Comparison of ENCODE assay signal across 16 cellular contexts in genomic region chr15:81184188-81184587, GRCh38. TPM values are rescaled to one million over a fixed set of nuclear protein-coding genes. Genes with fewer than 3 reads are reported as not detected.
DNase-seq lines count a peak whose midpoint lies in the region; ATAC-seq, FAIRE-seq and TF ChIP-seq lines count a peak whose summit lies in the region.
"Had no signal": no experiment of that assay in that cellular context is flagged by ENCODE, and none has a peak within 500 bp of the region (broad histone marks: within the 10 kb centered on the region; RNA-seq: fewer than 3 reads in every experiment).

No MANE protein-coding gene starts in this region.

- no peak overlapping the region for H3K9ac ChIP-seq in H9 (ENCODE audit: extremely low read depth, insufficient read length, low read length)

- H2BK5ac ChIP-seq in H9 (ENCODE audit: insufficient read length, low read length), result no peak overlapping the region

- H3K79me1 ChIP-seq in H9 (ENCODE audit: insufficient read depth, low read depth, low read length, poor library complexity, severe bottlenecking), result no peaks in the 10 kb centered on the region

- H3K18ac ChIP-seq in H9 (ENCODE audit: insufficient read length, low read depth, low read length), result no peak overlapping the region

- no peaks in the 10 kb centered on the region for H3K9me3 Mint-ChIP-seq in activated CD8-positive, alpha-beta memory T cell treated with anti-CD3 and anti-CD28 coated beads, Interleukin-2, amount 10 ng/mL, durations not matched to agents 7 days and 5 days (ENCODE audit: low read depth)
- no peaks in the 10 kb centered on the region for H3K9me3 Mint-ChIP-seq in dendritic cell treated with granulocyte-macrophage colony-stimulating factor and Interleukin-4, amounts not matched to agents 40 ng/mL and 50 ng/mL, for 4 days
- H3K9me3 Mint-ChIP-seq in H9, result no peaks in the 10 kb centered on the region
- H3K9me3 Mint-ChIP-seq: nephron; T-helper 1 cell treated with Interleukin-12 subunit alpha and Interleukin-12 subunit beta and Interleukin-4 antibody, amounts not matched to agents 30 μg/mL and 1 μg/mL, for 36 hours had no signal

- ATAC-seq in activated CD8-positive, alpha-beta memory T cell treated with anti-CD3 and anti-CD28 coated beads, Interleukin-2, amount 10 ng/mL, durations not matched to agents 7 days and 5 days, result peak; percentile 27
- ATAC-seq in mucosa of descending colon, result peak; percentile 48
- ATAC-seq in upper lobe of right lung, result peak; percentile 86

- no peak for FAIRE-seq in GM12891 (lab: Jason Lieb, UNC)
- FAIRE-seq: A204.1, islet of Langerhans had no signal

- H3K27ac Mint-ChIP-seq in activated CD8-positive, alpha-beta memory T cell treated with anti-CD3 and anti-CD28 coated beads, Interleukin-2, amount 10 ng/mL, durations not matched to agents 7 days and 5 days, result no peak overlapping the region
- H3K27ac Mint-ChIP-seq in dendritic cell treated with granulocyte-macrophage colony-stimulating factor and Interleukin-4, amounts not matched to agents 40 ng/mL and 50 ng/mL, for 4 days, result peak overlapping the region; percentile 64
- H3K27ac Mint-ChIP-seq in H9, result no peak overlapping the region
- H3K27ac Mint-ChIP-seq: T-helper 1 cell treated with Interleukin-12 subunit alpha and Interleukin-12 subunit beta and Interleukin-4 antibody, amounts not matched to agents 30 μg/mL and 1 μg/mL, for 36 hours had no signal

- no peaks in the 10 kb centered on the region for H3K79me2 ChIP-seq in H9 (ENCODE audit: insufficient read depth, low read length)

- H3K23ac ChIP-seq in H9 (ENCODE audit: insufficient read length, low read depth, low read length), result no peak overlapping the region

- H3K4ac ChIP-seq in H9 (ENCODE audit: low read depth, low read length), result no peak overlapping the region

- no peak overlapping the region for H3K14ac ChIP-seq in H9 (ENCODE audit: insufficient read depth, low read length)

- H4K20me1 ChIP-seq in H9 (ENCODE audit: control insufficient read depth, insufficient read depth, insufficient read length), result no peaks in the 10 kb centered on the region

- no peaks in the 10 kb centered on the region for H3K23me2 ChIP-seq in H9 (ENCODE audit: insufficient read length, low read depth, low read length, poor library complexity, severe bottlenecking)

- no peak overlapping the region for H2BK12ac ChIP-seq in H9 (ENCODE audit: insufficient read length, low read depth, low read length)

- no peak overlapping the region for H3K4me3 ChIP-seq in mucosa of descending colon
- peak overlapping the region; percentile 17 for H3K4me3 ChIP-seq in upper lobe of right lung

- no peak overlapping the region for H2BK20ac ChIP-seq in H9 (ENCODE audit: low read depth, low read length, poor library complexity, severe bottlenecking)

- WGBS in H9 (ENCODE audit: extremely low coverage, insufficient read length, low lambda C conversion rate), result no CpG with 5 or more reads among the region's 5 CpGs

- H3K4me3 Mint-ChIP-seq in activated CD8-positive, alpha-beta memory T cell treated with anti-CD3 and anti-CD28 coated beads, Interleukin-2, amount 10 ng/mL, durations not matched to agents 7 days and 5 days, result no peak overlapping the region
- no peak overlapping the region for H3K4me3 Mint-ChIP-seq in dendritic cell treated with granulocyte-macrophage colony-stimulating factor and Interleukin-4, amounts not matched to agents 40 ng/mL and 50 ng/mL, for 4 days
- H3K4me3 Mint-ChIP-seq in H9, result no peak overlapping the region
- H3K4me3 Mint-ChIP-seq: nephron; T-helper 1 cell treated with Interleukin-12 subunit alpha and Interleukin-12 subunit beta and Interleukin-4 antibody, amounts not matched to agents 30 μg/mL and 1 μg/mL, for 36 hours had no signal

- no peak overlapping the region for H2BK15ac ChIP-seq in H9 (ENCODE audit: low read depth, low read length)

- CTCF ChIA-PET in activated CD8-positive, alpha-beta memory T cell treated with anti-CD3 and anti-CD28 coated beads, Interleukin-2, amount 10 ng/mL, durations not matched to agents 7 days and 5 days (lab: Charles Lee), result interaction anchor here (1.0 to 1.3 kb wide), 2 partner anchors 30 to 82 kb away, joined by 3 to 4 read pairs; no protein-coding TSS in a partner anchor

- H3K4me2 ChIP-seq in H9 (ENCODE audit: insufficient read depth, insufficient read length, low read length), result no peak overlapping the region

- no peaks in the 10 kb centered on the region for H3K9me3 ChIP-seq in mucosa of descending colon
- no peaks in the 10 kb centered on the region for H3K9me3 ChIP-seq in upper lobe of right lung
- H3K9me3 ChIP-seq in H9 (ENCODE audit: control insufficient read depth, low read depth, low read length), result no peaks in the 10 kb centered on the region

- DNase-seq in activated CD8-positive, alpha-beta memory T cell treated with anti-CD3 and anti-CD28 coated beads, Interleukin-2, amount 10 ng/mL, durations not matched to agents 7 days and 5 days, result no peak
- DNase-seq in activated CD8-positive, alpha-beta memory T cell treated with anti-CD3 and anti-CD28 coated beads for 24 hours, result no peak
- DNase-seq in mucosa of descending colon (no peak), upper lobe of right lung (no peak), H9 (no peak), COLO668 (lab: John Stamatoyannopoulos, UW; ENCODE audit: unreplicated experiment) (no peak), GM12891 (ENCODE audit: insufficient read length, low spot score) (no peak)
- DNase-seq: activated CD4-positive, alpha-beta T cell treated with anti-CD3 and anti-CD28 coated beads, Interleukin-2, amount 50 U/mL, for 1 hour; activated gamma-delta T cell; NCI-H1048 had no signal

- no peak overlapping the region for H4K8ac ChIP-seq in H9 (replicated peaks; ENCODE audit: insufficient read length, low read depth, low read length)

- no peaks in the 10 kb centered on the region for H3K4me1 ChIP-seq in mucosa of descending colon (ENCODE audit: low read depth)
- H3K4me1 ChIP-seq in upper lobe of right lung, result peaks cover 3% of the 10 kb centered on the region
- no peaks in the 10 kb centered on the region for H3K4me1 ChIP-seq in H9 (ENCODE audit: insufficient read depth, low read length)

- H3K4me1 Mint-ChIP-seq in activated CD8-positive, alpha-beta memory T cell treated with anti-CD3 and anti-CD28 coated beads, Interleukin-2, amount 10 ng/mL, durations not matched to agents 7 days and 5 days, result peaks cover 11% of the 10 kb centered on the region
- H3K4me1 Mint-ChIP-seq in dendritic cell treated with granulocyte-macrophage colony-stimulating factor and Interleukin-4, amounts not matched to agents 40 ng/mL and 50 ng/mL, for 4 days (ENCODE audit: low read depth), result peaks cover 35% of the 10 kb centered on the region
- peaks cover 0 to 18% of the 10 kb centered on the region in 2 experiments; a peak in 3 of 4 replicates for H3K4me1 Mint-ChIP-seq in H9

- H2AFZ ChIP-seq in H9 (ENCODE audit: low read length), result no peak overlapping the region

- H3K27me3 ChIP-seq in upper lobe of right lung (peaks cover 3% of the 10 kb centered on the region), H9 (ENCODE audit: insufficient read depth, low read length) (no peaks in the 10 kb centered on the region)

- peak overlapping the region; percentile 87 for H3K27ac ChIP-seq in upper lobe of right lung
- no peak overlapping the region for H3K27ac ChIP-seq in H9 (ENCODE audit: insufficient read length, low read depth, low read length)

- no peak overlapping the region for H2BK120ac ChIP-seq in H9 (ENCODE audit: low read depth, low read length, poor library complexity, severe bottlenecking)

- H4K5ac ChIP-seq in H9 (ENCODE audit: insufficient read length, low read depth, low read length), result no peak overlapping the region

- no peaks in the 10 kb centered on the region for H3K36me3 Mint-ChIP-seq in activated CD8-positive, alpha-beta memory T cell treated with anti-CD3 and anti-CD28 coated beads, Interleukin-2, amount 10 ng/mL, durations not matched to agents 7 days and 5 days
- no peaks in the 10 kb centered on the region for H3K36me3 Mint-ChIP-seq in dendritic cell treated with granulocyte-macrophage colony-stimulating factor and Interleukin-4, amounts not matched to agents 40 ng/mL and 50 ng/mL, for 4 days (ENCODE audit: low read depth)
- H3K36me3 Mint-ChIP-seq in H9 (ENCODE audit: insufficient read depth in 1 of 3, low read depth in 3 of 3), result no peaks in the 10 kb centered on the region

- TF ChIP-seq POLR2A in GM12891 (IDR thresholded peaks at IDR 0.05; ENCODE audit: low read depth, low read length), result no peak

- TF ChIP-seq CTCF in mucosa of descending colon (IDR thresholded peaks at IDR 0.05) (no peak), upper lobe of right lung (IDR thresholded peaks at IDR 0.05) (no peak), H9 (conservative IDR thresholded peaks at IDR 0.05) (no peak)

- H3K36me3 ChIP-seq in mucosa of descending colon (ENCODE audit: low read depth) (no peaks in the 10 kb centered on the region), upper lobe of right lung (no peaks in the 10 kb centered on the region)

- H3K27me3 Mint-ChIP-seq in activated CD8-positive, alpha-beta memory T cell treated with anti-CD3 and anti-CD28 coated beads, Interleukin-2, amount 10 ng/mL, durations not matched to agents 7 days and 5 days, result peaks cover 59% of the 10 kb centered on the region
- peaks cover 30% of the 10 kb centered on the region for H3K27me3 Mint-ChIP-seq in dendritic cell treated with granulocyte-macrophage colony-stimulating factor and Interleukin-4, amounts not matched to agents 40 ng/mL and 50 ng/mL, for 4 days
- H3K27me3 Mint-ChIP-seq in H9 (ENCODE audit: low read depth), result peaks cover 24% of the 10 kb centered on the region

- no peak overlapping the region for H3K56ac ChIP-seq in H9 (ENCODE audit: insufficient read length, low read depth, low read length)

- no peak overlapping the region for H2AK5ac ChIP-seq in H9 (ENCODE audit: insufficient read length, low read length)

- no peak overlapping the region for H3T11ph ChIP-seq in H9 (ENCODE audit: low read length)

- no peak overlapping the region for H4K91ac ChIP-seq in H9 (ENCODE audit: insufficient read length, low read depth, low read length)

- intact Hi-C loops in dendritic cell treated with granulocyte-macrophage colony-stimulating factor and Interleukin-4, amounts not matched to agents 40 ng/mL and 50 ng/mL, for 4 days (cut with micrococcal nuclease), result loop anchor here (5.0 kb wide), 1 partner anchor 43 kb away; no protein-coding TSS in a partner anchor
- intact Hi-C loops in mucosa of descending colon (cut with DNase I, micrococcal nuclease) (no loop called here), upper lobe of right lung (cut with DNase I) (no loop called here)

TF ChIP-seq in GM12891, 5 proteins besides CTCF, POLR2A, EP300 and RAD21 (continues in another document):
- TF ChIP-seq POU2F2 (IDR thresholded peaks at IDR 0.05; ENCODE audit: low read depth, low read length), result no peak

RNA-seq across cellular contexts. Expression of gene IL16, which starts 12.5 kb away (rescaled TPM):
- total RNA-seq in activated CD8-positive, alpha-beta memory T cell treated with anti-CD3 and anti-CD28 coated beads, Interleukin-2, amount 10 ng/mL, durations not matched to agents 7 days and 5 days, result 100 to 1,000 TPM; 118 to 144 TPM
- total RNA-seq in mucosa of descending colon (1 to 10 TPM; 6.2 to 9.5 (median 8.4) TPM), upper lobe of right lung (39.3 TPM), H9 (2021) (0.18 and 0.28 TPM in 2 replicates)
- 148 TPM for polyA plus RNA-seq in GM12891 (2012; ENCODE audit: low read depth, missing spikeins)

RNA-seq across cellular contexts. Expression of gene CFAP161, which starts 50.1 kb away (rescaled TPM):
- not detected for total RNA-seq in activated CD8-positive, alpha-beta memory T cell treated with anti-CD3 and anti-CD28 coated beads, Interleukin-2, amount 10 ng/mL, durations not matched to agents 7 days and 5 days
- total RNA-seq in mucosa of descending colon (under 1 TPM in 1 of 3 donors, not detected in 2; 0.54 TPM), upper lobe of right lung (1.3 TPM), H9 (2021) (0.24 TPM in 1 of 2 replicates, not detected in the other)
- polyA plus RNA-seq in GM12891 (2012; ENCODE audit: low read depth, missing spikeins), result not detected
- total RNA-seq: chondrocyte had no signal

Comparison
In these comparisons a context has a peak if more than half of its experiments do, and no peak if none do; other contexts are left out.
1. ATAC-seq: peak in every context shown above with its lines; median percentile 86 in upper lobe of right lung; 48 in mucosa of descending colon; 27 in activated CD8-positive, alpha-beta memory T cell treated with anti-CD3 and anti-CD28 coated beads, Interleukin-2, amount 10 ng/mL, durations not matched to agents 7 days and 5 days.